In the genomic region with DNA sequence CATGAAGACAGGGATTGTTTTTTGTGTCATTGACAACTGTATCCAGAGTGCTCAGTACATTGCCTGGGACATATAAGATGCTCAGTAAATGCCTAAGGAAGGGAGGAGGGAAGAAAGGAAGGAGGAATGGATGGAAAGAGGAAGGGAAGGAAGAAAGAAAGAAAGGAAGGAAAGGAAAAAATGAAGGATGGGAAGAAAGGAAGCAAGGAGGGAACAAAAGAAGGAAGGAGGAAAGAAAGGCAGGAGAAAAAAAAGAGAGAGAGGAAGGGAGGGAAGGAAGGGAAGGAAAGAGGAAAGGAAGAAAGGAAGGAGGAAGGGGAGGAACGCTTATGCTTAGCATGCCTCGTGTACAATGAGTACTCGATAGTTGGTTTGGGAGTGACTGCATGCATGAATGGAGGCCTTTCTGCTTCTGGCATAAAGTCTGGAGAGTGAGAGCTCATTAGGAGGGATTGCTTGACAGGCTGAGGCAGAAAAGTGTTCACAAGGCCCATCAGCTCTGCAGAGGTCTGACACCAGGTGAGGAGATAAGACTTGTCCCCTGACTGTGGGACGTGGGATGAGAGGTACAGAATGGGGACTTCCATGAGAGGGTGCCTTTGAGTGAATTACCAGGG, we compare ENCODE assay signal across 25 cellular contexts.
DNase-seq lines count a peak whose midpoint lies in the region; ATAC-seq, FAIRE-seq and TF ChIP-seq lines count a peak whose summit lies in the region.
"Had no signal": no experiment of that assay in that cellular context is flagged by ENCODE, and none has a peak within 500 bp of the region (broad histone marks: within the 10 kb centered on the region; RNA-seq: fewer than 3 reads in every experiment).

No MANE protein-coding gene starts in this region.

- H3K4me3 ChIP-seq in HepG2 (replicated peaks in 1 of 3; ENCODE audit: insufficient read depth in 1 of 3, low read depth in 2 of 3, low read length in 3 of 3) (no peak overlapping the region), right lobe of liver (no peak overlapping the region), thyroid gland (replicated peaks in 1 of 3) (no peak overlapping the region), OCI-LY7 (ENCODE audit: low read depth, low read length, poor library complexity, severe bottlenecking) (no peak overlapping the region)
- H3K4me3 ChIP-seq: BLaER1, SJSA1 had no signal

- no peak for TF ChIP-seq POLR2A in HepG2 (IDR thresholded peaks at IDR 0.05; ENCODE audit: insufficient read depth in 1 of 2, low read depth in 2 of 2, low read length in 2 of 2)
- TF ChIP-seq POLR2A in right lobe of liver (IDR thresholded peaks at IDR 0.05), result no peak
- TF ChIP-seq POLR2A in thyroid gland (IDR thresholded peaks at IDR 0.05), result no peak

- H3K4me2 ChIP-seq in HepG2 (ENCODE audit: low read depth, low read length), result no peak overlapping the region
- no peak overlapping the region for H3K4me2 ChIP-seq in OCI-LY7 (ENCODE audit: low read length)

- H3K9ac ChIP-seq in HepG2 (ENCODE audit: insufficient read depth, low read depth, low read length), result no peak overlapping the region
- H3K9ac ChIP-seq: BLaER1 had no signal

- H3K9me2 ChIP-seq in OCI-LY7 (ENCODE audit: insufficient read depth, low read length), result no peaks in the 10 kb centered on the region

- H4K20me1 ChIP-seq in HepG2 (ENCODE audit: insufficient read depth, low read length), result no peaks in the 10 kb centered on the region
- H4K20me1 ChIP-seq in OCI-LY7 (ENCODE audit: insufficient read depth, low read length), result no peaks in the 10 kb centered on the region
- H4K20me1 ChIP-seq: BLaER1 had no signal

- no peak for TF ChIP-seq EP300 in HepG2 (IDR thresholded peaks at IDR 0.05; ENCODE audit: low read depth in 2 of 2, low read length in 2 of 2)
- TF ChIP-seq EP300 in HepG2 (CRISPR knock-in tag; IDR thresholded peaks at IDR 0.05; ENCODE audit: borderline replicate concordance), result no peak

- WGBS in HepG2 (ENCODE audit: low lambda C conversion rate), result 63% methylated on average over 4 of the region's 4 CpGs
- WGBS in right lobe of liver (ENCODE audit: insufficient coverage, low coverage, low lambda C conversion rate, missing lambda C conversion rate), result 50% methylated on average over 4 of the region's 4 CpGs
- WGBS in thyroid gland, 2 donors, result 15 to 28% methylated on average over 4 of the region's 4 CpGs

- FAIRE-seq in HepG2 (lab: Jason Lieb, UNC), result no peak
- FAIRE-seq: A204.1, GM12891, H54 had no signal

- intact Hi-C loops in HepG2 (cut with micrococcal nuclease; ENCODE audit: unreplicated experiment) (no loop called here), right lobe of liver (cut with DNase I) (no loop called here), thyroid gland (cut with DNase I) (no loop called here), posterior cingulate gyrus (cut with DNase I) (no loop called here), OCI-LY7 (cut with micrococcal nuclease; ENCODE audit: unreplicated experiment) (no loop called here)

- no peak for TF ChIP-seq RAD21 in HepG2 (CRISPR knock-in tag; IDR thresholded peaks at IDR 0.05)

- H2AFZ ChIP-seq in HepG2 (ENCODE audit: low read length), result no peak overlapping the region
- no peak overlapping the region for H2AFZ ChIP-seq in OCI-LY7 (ENCODE audit: low read length)

- H3K79me2 ChIP-seq in HepG2 (ENCODE audit: insufficient read depth, low read length), result peaks cover 2% of the 10 kb centered on the region
- no peaks in the 10 kb centered on the region for H3K79me2 ChIP-seq in OCI-LY7 (ENCODE audit: insufficient read depth, low read depth, low read length)

- no peak for DNase-seq in HepG2 (ENCODE audit: low spot score)
- no peak for DNase-seq in right lobe of liver
- DNase-seq in NCI-H69 (lab: John Stamatoyannopoulos, UW), result peak; percentile 2
- DNase-seq in iPS-NIHi11 (ENCODE audit: low spot score), result peak; percentile 23
- DNase-seq in thyroid gland, result peak; percentile 47 to 54
- DNase-seq in posterior cingulate gyrus, result no peak
- no peak for DNase-seq in OCI-LY7 (ENCODE audit: low spot score)
- DNase-seq in stimulated activated CD4-positive, alpha-beta T cell treated with anti-CD3 and anti-CD28 coated beads, Interleukin-2, amount 100 ng/mL, for 24 hours, result no peak
- DNase-seq: CD4-positive, alpha-beta T cell; GF-D8; Kasumi-1; NCI-H1092 treated with DMSO at 0.1 percent for 48 hours; NCI-H1436; NCI-H1930; NCI-H2227 treated with DMSO at 0.1 percent for 48 hours; NCI-H524 treated with DMSO at 0.1 percent for 48 hours; NCI-H82; NK-92 treated with Interleukin-12 subunit alpha and Interleukin-12 subunit beta, amount 100 ng/mL, for 24 hours; Right ventricle myocardium superior; RPMI8226 had no signal

- no peak for TF ChIP-seq CTCF in HepG2 (CRISPR knock-in tag; IDR thresholded peaks at IDR 0.05)
- no peak for TF ChIP-seq CTCF in right lobe of liver (IDR thresholded peaks at IDR 0.05)
- no peak for TF ChIP-seq CTCF in thyroid gland (IDR thresholded peaks at IDR 0.05)
- TF ChIP-seq CTCF in OCI-LY7 (conservative IDR thresholded peaks at IDR 0.05; ENCODE audit: low read length), result no peak

- H3K27ac ChIP-seq in HepG2 (ENCODE audit: extremely low read length, insufficient read depth, low read length) (no peak overlapping the region), right lobe of liver (no peak overlapping the region), thyroid gland (peak overlapping the region; percentile 25 to 32 (median 26)), OCI-LY7 (ENCODE audit: low read depth, low read length, poor library complexity, severe bottlenecking) (no peak overlapping the region)
- H3K27ac ChIP-seq: BLaER1, SJSA1 had no signal

- BruUV-seq in HepG2 (replicated peaks; lab: Mats Ljungman, UMichigan), result no TSS peak
- BruUV-seq in OCI-LY7 (replicated peaks; lab: Mats Ljungman, UMichigan), result no TSS peak

- H3K4me1 ChIP-seq in HepG2 (ENCODE audit: insufficient read depth, low read length) (peaks cover 87% of the 10 kb centered on the region), right lobe of liver (peaks cover 0 to 8% (median 3%) of the 10 kb centered on the region in 4 donors), thyroid gland (peaks cover 48 to 68% of the 10 kb centered on the region in 2 donors), OCI-LY7 (ENCODE audit: insufficient read depth, low read length, poor library complexity, severe bottlenecking) (peaks cover 21% of the 10 kb centered on the region)

- CTCF ChIA-PET in HepG2 (lab: Yijun Ruan, JAX; ENCODE audit: low intra/inter-chr PET ratio, low total read pairs), result no interaction called here
- CTCF ChIA-PET in OCI-LY7 (lab: Charles Lee; ENCODE audit: unreplicated experiment), result no interaction called here

- H3K9me3 ChIP-seq in HepG2 (ENCODE audit: low read length) (no peaks in the 10 kb centered on the region), right lobe of liver (no peaks in the 10 kb centered on the region), thyroid gland (no peaks in the 10 kb centered on the region), OCI-LY7 (ENCODE audit: low read length) (no peaks in the 10 kb centered on the region)
- H3K9me3 ChIP-seq: BLaER1, SJSA1 had no signal

- in situ Hi-C loops in HepG2 (cut with HindIII; ENCODE audit: extremely low pct_ligation_motif_present, low pct_unique_long_range_greater_than_20kb), result no loop called here

- H3K27me3 ChIP-seq in HepG2 (ENCODE audit: control insufficient read depth in 1 of 2, insufficient read depth in 2 of 2, low read length in 2 of 2), result no peaks in the 10 kb centered on the region
- H3K27me3 ChIP-seq in right lobe of liver, result no peaks in the 10 kb centered on the region
- no peaks in the 10 kb centered on the region for H3K27me3 ChIP-seq in thyroid gland
- H3K27me3 ChIP-seq: BLaER1, SJSA1 had no signal

- H3K36me3 ChIP-seq in HepG2 (replicated peaks in 1 of 2; ENCODE audit: control insufficient read depth in 1 of 2, insufficient read depth in 2 of 2, low read length in 2 of 2) (no peaks in the 10 kb centered on the region), right lobe of liver (no peaks in the 10 kb centered on the region), thyroid gland (no peaks in the 10 kb centered on the region), OCI-LY7 (ENCODE audit: insufficient read depth, low read length) (no peaks in the 10 kb centered on the region)
- H3K36me3 ChIP-seq: BLaER1, SJSA1 had no signal

- no peak for ATAC-seq in HepG2
- ATAC-seq in right lobe of liver, result no peak

- POLR2A ChIA-PET in HepG2 (lab: Yijun Ruan, JAX) (no interaction called here), OCI-LY7 (lab: Charles Lee) (interaction anchor here (0.8 kb wide), 1 partner anchor 10 kb away, joined by 3 read pairs; no protein-coding TSS in a partner anchor)

TF ChIP-seq in HepG2, 621 proteins besides CTCF, POLR2A, EP300 and RAD21:
- TF ChIP-seq NONO (IDR thresholded peaks at IDR 0.05) (no peak), NONO (CRISPR knock-in tag; conservative IDR thresholded peaks at IDR 0.05) (no peak), ZNF501 (CRISPR knock-in tag; IDR thresholded peaks at IDR 0.05) (no peak), ZNF7 (CRISPR knock-in tag; IDR thresholded peaks at IDR 0.05) (no peak), NR2F6 (IDR thresholded peaks at IDR 0.05) (no peak), NR2F6 (CRISPR knock-in tag; IDR thresholded peaks at IDR 0.05) (no peak), FOXK2 (IDR thresholded peaks at IDR 0.05) (0 out of 2 replicates have a peak, but pooled peaks have one; percentile 8), ZNF350 (CRISPR knock-in tag; IDR thresholded peaks at IDR 0.05; ENCODE audit: borderline replicate concordance, low read depth) (no peak), ZNF30 (CRISPR knock-in tag; IDR thresholded peaks at IDR 0.05) (no peak), SIN3A (IDR thresholded peaks at IDR 0.05; ENCODE audit: borderline replicate concordance, low read depth, low read length) (no peak), CEBPG (CRISPR knock-in tag; IDR thresholded peaks at IDR 0.05) (0 out of 2 replicates have a peak, but pooled peaks have one; percentile 16)
- TF ChIP-seq, protein P1, sequence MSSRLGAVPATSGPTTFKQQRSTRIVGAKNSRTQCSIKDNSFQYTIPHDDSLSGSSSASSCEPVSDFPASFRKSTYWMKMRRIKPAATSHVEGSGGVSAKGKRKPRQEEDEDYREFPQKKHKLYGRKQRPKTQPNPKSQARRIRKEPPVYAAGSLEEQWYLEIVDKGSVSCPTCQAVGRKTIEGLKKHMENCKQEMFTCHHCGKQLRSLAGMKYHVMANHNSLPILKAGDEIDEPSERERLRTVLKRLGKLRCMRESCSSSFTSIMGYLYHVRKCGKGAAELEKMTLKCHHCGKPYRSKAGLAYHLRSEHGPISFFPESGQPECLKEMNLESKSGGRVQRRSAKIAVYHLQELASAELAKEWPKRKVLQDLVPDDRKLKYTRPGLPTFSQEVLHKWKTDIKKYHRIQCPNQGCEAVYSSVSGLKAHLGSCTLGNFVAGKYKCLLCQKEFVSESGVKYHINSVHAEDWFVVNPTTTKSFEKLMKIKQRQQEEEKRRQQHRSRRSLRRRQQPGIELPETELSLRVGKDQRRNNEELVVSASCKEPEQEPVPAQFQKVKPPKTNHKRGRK (CRISPR knock-in tag; IDR thresholded peaks at IDR 0.05), result peak; percentile 87

Comparison
In these comparisons a context has a peak if more than half of its experiments do, and no peak if none do; other contexts are left out.
1. DNase-seq: peak in NCI-H69 (single experiment), iPS-NIHi11 (single experiment) and thyroid gland (2 of 2); none in HepG2 (single experiment), right lobe of liver (0 of 3), posterior cingulate gyrus (0 of 10), OCI-LY7 (single experiment) and stimulated activated CD4-positive, alpha-beta T cell treated with anti-CD3 and anti-CD28 coated beads, Interleukin-2, amount 100 ng/mL, for 24 hours (0 of 2).
2. H3K27ac ChIP-seq: peak in thyroid gland (3 of 3); none in HepG2 (single experiment), right lobe of liver (0 of 3) and OCI-LY7 (single experiment).